Comparison of ENCODE assay signal across 9 cellular contexts in genomic region chr5:139658928-139659667, GRCh38. TPM values are rescaled to one million over a fixed set of nuclear protein-coding genes. Genes with fewer than 3 reads are reported as not detected.
A peak's percentile ranks its signal among the peaks of the same experiment; 100 is the strongest.
DNase-seq lines count a peak whose midpoint lies in the region; ATAC-seq, FAIRE-seq and TF ChIP-seq lines count a peak whose summit lies in the region.
"Had no signal": no experiment of that assay in that cellular context is flagged by ENCODE, and none has a peak within 500 bp of the region (broad histone marks: within the 10 kb centered on the region; RNA-seq: fewer than 3 reads in every experiment).

No MANE protein-coding gene starts in this region.

- TF ChIP-seq POLR2A in A549 (IDR thresholded peaks at IDR 0.05; ENCODE audit: low read length): no peak

- DNase-seq in A549 (ENCODE audit: low read depth in 1 of 2, low spot score in 1 of 2): peak in 1 of 2 experiments; percentile 70
- peak; percentile 77 for DNase-seq in astrocyte of the hippocampus (ENCODE audit: low read depth, low spot score)
- peak; percentile 96 for DNase-seq in kidney tubule cell (ENCODE audit: low spot score)
- peak; percentile 44 for DNase-seq in superior temporal gyrus (ENCODE audit: extremely low spot score)
- no peak for DNase-seq in NCI-H2029 treated with DMSO at 0.1 percent for 48 hours (lab: John Stamatoyannopoulos, UW)
- DNase-seq: activated naive CD8-positive, alpha-beta T cell treated with anti-CD3 and anti-CD28 coated beads, Interleukin-2, amount 10 ng/mL, durations not matched to agents 7 days and 5 days had no signal

- FAIRE-seq in A549 (lab: Jason Lieb, UNC): no peak

- POLR2A ChIA-PET in A549 (lab: Yijun Ruan, JAX): interaction anchor here (0.8 to 2.5 kb wide), 2 partner anchors 11 kb away, joined by 3 to 13 read pairs; partner anchors contain the start of gene CXXC5

- H3K27ac ChIP-seq in A549: peak overlapping the region; percentile 87 to 98

- no peak for TF ChIP-seq EP300 in A549 (IDR thresholded peaks at IDR 0.05)

- ATAC-seq in A549 (peak; percentile 14 to 31; a peak in 5 of 6 replicates), HG02981 (IDR thresholded peaks at IDR 0.05; ENCODE audit: unreplicated experiment) (peak; percentile 25), GM18909 (IDR thresholded peaks at IDR 0.05; ENCODE audit: poor library complexity, unreplicated experiment) (no peak), GM21381 (IDR thresholded peaks at IDR 0.05; ENCODE audit: unreplicated experiment) (no peak)

- no peaks in the 10 kb centered on the region for H3K9me3 ChIP-seq in A549

- no peak for TF ChIP-seq CTCF in A549 (IDR thresholded peaks at IDR 0.05)

- peaks cover 100% of the 10 kb centered on the region for H3K4me1 ChIP-seq in A549

- no peak for TF ChIP-seq RAD21 in A549 (conservative IDR thresholded peaks at IDR 0.05 in 1 of 2, IDR thresholded peaks at IDR 0.05 in 1 of 2)

- CTCF ChIA-PET in A549 (lab: Yijun Ruan, JAX): interaction anchor here (0.6 to 4.6 kb wide), 8 partner anchors 12 to 141 kb away, joined by 3 to 37 read pairs (median 8); partner anchors contain the start of gene CXXC5

- H3K4me2 ChIP-seq in A549: peak overlapping the region; percentile 75

- H3K4me3 ChIP-seq in A549: peak overlapping the region; percentile 31

- 16% methylated on average over 9 of the region's 15 CpGs for WGBS in A549 (ENCODE audit: missing lambda C conversion rate)

TF ChIP-seq in A549, 52 proteins besides CTCF, POLR2A, EP300 and RAD21:
- TF ChIP-seq KDM5A (IDR thresholded peaks at IDR 0.05) (no peak), PBX3 (IDR thresholded peaks at IDR 0.05) (0 out of 2 replicates have a peak, but pooled peaks have one; percentile 2), USF2 (IDR thresholded peaks at IDR 0.05) (no peak), CEBPB (IDR thresholded peaks at IDR 0.05) (no peak), HEYL (CRISPR knock-in tag; IDR thresholded peaks at IDR 0.05) (no peak), ZC3H11A (IDR thresholded peaks at IDR 0.05) (no peak), MAX (IDR thresholded peaks at IDR 0.05) (no peak), CBX8 (IDR thresholded peaks at IDR 0.05) (no peak)

RNA-seq across cellular contexts. Expression of gene CXXC5, which starts 10.9 kb away (rescaled TPM):
- polyA plus RNA-seq in A549 (2011; rRNA removed) (16.7 and 18.1 TPM in 2 replicates), A549 (2017; fragmentation: RNase III; extraction: RNeasy Plus Mini Kit Qiagen cat#74134 plus additional on column Dnase treatment) (22.5 to 32.5 TPM (median 26.1 TPM) in 3 replicates)
- polyA plus RNA-seq in A549 (2012; cell fraction: cytosol; rRNA removed): 19.5 and 34.4 TPM in 2 replicates
- polyA plus RNA-seq in A549 (2012; cell fraction: nucleus; rRNA removed): 24.3 and 27.2 TPM in 2 replicates
- 6.9 and 12.0 TPM in 2 replicates for polyA minus RNA-seq in A549 (2011; rRNA and poly(A)+ RNA removed)

Comparison
In these comparisons a context has a peak if more than half of its experiments do, and no peak if none do; other contexts are left out.
1. ATAC-seq: peak in A549 (2 of 2) and HG02981 (single experiment); none in GM18909 (single experiment) and GM21381 (single experiment).